Comparison of ENCODE assay signal across 16 cellular contexts in genomic region chr9:87443006-87443405, GRCh38.
"Had no signal": no experiment of that assay in that cellular context is flagged by ENCODE, and none has a peak within 500 bp of the region (broad histone marks: within the 10 kb centered on the region; RNA-seq: fewer than 3 reads in every experiment).

No MANE protein-coding gene starts in this region.

- DNase-seq: colonic mucosa; cortex of kidney; dermis blood vessel endothelial cell; effector CD4-positive, alpha-beta T cell; effector CD8-positive, alpha-beta T cell; effector memory CD4-positive, alpha-beta T cell; effector memory CD8-positive, alpha-beta T cell; endodermal cell; erythroblast; esophagus squamous epithelium; foreskin fibroblast; gastrocnemius medialis; glutamatergic neuron; head of caudate nucleus; heart left ventricle; heart right ventricle had no signal
